ENCODE assay signal across 1 cellular context in genomic region chr19:15454371-15454800, GRCh38.
TF ChIP-seq lines count a peak whose summit lies in the region.

No MANE protein-coding gene starts in this region.

TF ChIP-seq in endothelial cell of umbilical vein, 7 proteins besides CTCF, POLR2A, EP300 and RAD21:
- TF ChIP-seq EZH2 (IDR thresholded peaks at IDR 0.05; ENCODE audit: borderline replicate concordance, low read depth, low read length, severe bottlenecking), result no peak
- TF ChIP-seq POLR2AphosphoS5 (IDR thresholded peaks at IDR 0.05; ENCODE audit: insufficient read depth, low read depth, low read length), result no peak
- no peak for TF ChIP-seq JUN (IDR thresholded peaks at IDR 0.05; ENCODE audit: borderline replicate concordance, insufficient read depth, insufficient read length, low read depth)
- TF ChIP-seq GATA2 (IDR thresholded peaks at IDR 0.05; ENCODE audit: insufficient read depth, insufficient read length, low read depth, low read length), result no peak
- TF ChIP-seq FOS (IDR thresholded peaks at IDR 0.05; ENCODE audit: borderline replicate concordance, insufficient read depth, low read length), result no peak
- no peak for TF ChIP-seq MAX (IDR thresholded peaks at IDR 0.05; ENCODE audit: insufficient read depth, insufficient read length)
- no peak for TF ChIP-seq MYC (IDR thresholded peaks at IDR 0.05; ENCODE audit: low read depth, low read length)
